Comparison of ENCODE assay signal across 8 cellular contexts in genomic region chr7:117041007-117041406, GRCh38.
DNase-seq lines count a peak whose midpoint lies in the region; ATAC-seq and TF ChIP-seq lines count a peak whose summit lies in the region.

No MANE protein-coding gene starts in this region.

- in situ Hi-C loops in GM23248 (cut with MboI) = no loop called here

- H3K36me3 ChIP-seq in GM23248 (ENCODE audit: low read depth) (no peaks in the 10 kb centered on the region), SJCRH30 (no peaks in the 10 kb centered on the region), prostate gland (no peaks in the 10 kb centered on the region)

- intact Hi-C loops in prostate gland (cut with DNase I) = no loop called here

- TF ChIP-seq POLR2A in prostate gland (IDR thresholded peaks at IDR 0.05) = no peak

- H3K27ac ChIP-seq in GM23248 = peak overlapping the region; percentile 29
- no peak overlapping the region for H3K27ac ChIP-seq in SJCRH30
- no peak overlapping the region for H3K27ac ChIP-seq in prostate gland

- no peak overlapping the region for H3K27ac Mint-ChIP-seq in activated naive CD8-positive, alpha-beta T cell treated with anti-CD3 and anti-CD28 coated beads, Interleukin-2, amount 50 U/mL, for 24 hours
- no peak overlapping the region for H3K27ac Mint-ChIP-seq in activated naive CD8-positive, alpha-beta T cell treated with anti-CD3 and anti-CD28 coated beads for 36 hours

- H3K4me3 Mint-ChIP-seq in activated naive CD8-positive, alpha-beta T cell treated with anti-CD3 and anti-CD28 coated beads, Interleukin-2, amount 50 U/mL, for 24 hours = no peak overlapping the region
- no peak overlapping the region for H3K4me3 Mint-ChIP-seq in activated naive CD8-positive, alpha-beta T cell treated with anti-CD3 and anti-CD28 coated beads for 36 hours

- peaks cover 34% of the 10 kb centered on the region for H3K79me2 ChIP-seq in GM23248 (ENCODE audit: insufficient read depth)

- H3K4me3 ChIP-seq in GM23248 (no peak overlapping the region), SJCRH30 (no peak overlapping the region), prostate gland (no peak overlapping the region)

- peak; percentile 46 for ATAC-seq in activated naive CD8-positive, alpha-beta T cell treated with anti-CD3 and anti-CD28 coated beads, Interleukin-2, amount 50 U/mL, for 24 hours
- ATAC-seq in HG03521 (IDR thresholded peaks at IDR 0.05; ENCODE audit: unreplicated experiment) = peak; percentile 77
- ATAC-seq in stimulated activated naive CD8-positive, alpha-beta T cell treated with anti-CD3 and anti-CD28 coated beads, Interleukin-15, Interleukin-2, amounts not matched to agents 100 U/mL and 50 U/mL, for 24 hours = peak; percentile 63

- no peaks in the 10 kb centered on the region for H4K20me1 ChIP-seq in GM23248 (ENCODE audit: insufficient read depth)

- no peak overlapping the region for H2AFZ ChIP-seq in GM23248

- DNase-seq in activated naive CD8-positive, alpha-beta T cell treated with anti-CD3 and anti-CD28 coated beads, Interleukin-2, amount 50 U/mL, for 24 hours = no peak
- no peak for DNase-seq in activated naive CD8-positive, alpha-beta T cell treated with anti-CD3 and anti-CD28 coated beads for 36 hours
- DNase-seq in GM23248 (peak; percentile 73), SJCRH30 (no peak), NCI-H2196 treated with DMSO at 0.1 percent for 48 hours (lab: John Stamatoyannopoulos, UW; ENCODE audit: unreplicated experiment) (no peak), prostate gland (ENCODE audit: low spot score) (no peak)
- no peak for DNase-seq in stimulated activated naive CD8-positive, alpha-beta T cell treated with anti-CD3 and anti-CD28 coated beads, Interleukin-15, Interleukin-2, amounts not matched to agents 100 U/mL and 50 U/mL, for 24 hours

- H3K4me2 ChIP-seq in GM23248 (ENCODE audit: unreplicated experiment) = no peak overlapping the region

- TF ChIP-seq CTCF in prostate gland (IDR thresholded peaks at IDR 0.05) = no peak

- H3K4me1 ChIP-seq in GM23248 (ENCODE audit: insufficient read depth) (peaks cover 32% of the 10 kb centered on the region), SJCRH30 (0 out of 2 replicates have a peak, but pooled peaks cover under 1% of the 10 kb centered on the region), prostate gland (replicated peaks) (no peaks in the 10 kb centered on the region)

- peaks cover 27% of the 10 kb centered on the region for H3F3A ChIP-seq in GM23248 (ENCODE audit: insufficient read depth)

- no peak overlapping the region for H3K9ac ChIP-seq in GM23248

- no peaks in the 10 kb centered on the region for H3K9me3 Mint-ChIP-seq in activated naive CD8-positive, alpha-beta T cell treated with anti-CD3 and anti-CD28 coated beads, Interleukin-2, amount 50 U/mL, for 24 hours
- no peaks in the 10 kb centered on the region for H3K9me3 Mint-ChIP-seq in activated naive CD8-positive, alpha-beta T cell treated with anti-CD3 and anti-CD28 coated beads for 36 hours

- no peaks in the 10 kb centered on the region for H3K9me3 ChIP-seq in GM23248 (ENCODE audit: low read depth)
- 0 out of 2 replicates have a peak, but pooled peaks cover 5% of the 10 kb centered on the region for H3K9me3 ChIP-seq in SJCRH30 (replicated peaks)
- no peaks in the 10 kb centered on the region for H3K9me3 ChIP-seq in prostate gland

- H3K9me2 ChIP-seq in GM23248 (ENCODE audit: insufficient read depth) = no peaks in the 10 kb centered on the region

- H3K4me1 Mint-ChIP-seq in activated naive CD8-positive, alpha-beta T cell treated with anti-CD3 and anti-CD28 coated beads, Interleukin-2, amount 50 U/mL, for 24 hours = peaks cover 17% of the 10 kb centered on the region
- H3K4me1 Mint-ChIP-seq in activated naive CD8-positive, alpha-beta T cell treated with anti-CD3 and anti-CD28 coated beads for 36 hours = peaks cover 11% of the 10 kb centered on the region

- H3K27me3 Mint-ChIP-seq in activated naive CD8-positive, alpha-beta T cell treated with anti-CD3 and anti-CD28 coated beads, Interleukin-2, amount 50 U/mL, for 24 hours = no peaks in the 10 kb centered on the region
- no peaks in the 10 kb centered on the region for H3K27me3 Mint-ChIP-seq in activated naive CD8-positive, alpha-beta T cell treated with anti-CD3 and anti-CD28 coated beads for 36 hours

- 58 to 66% methylated on average over 2 of the region's 2 CpGs for WGBS in GM23248 (ENCODE audit: low coverage in 1 of 2, low lambda C conversion rate in 2 of 2, missing lambda C conversion rate in 2 of 2), 2 experiments
- 94% methylated on average over 2 of the region's 2 CpGs for WGBS in prostate gland

- H3K27me3 ChIP-seq in GM23248 (replicated peaks; ENCODE audit: insufficient read depth) (no peaks in the 10 kb centered on the region), SJCRH30 (no peaks in the 10 kb centered on the region), prostate gland (replicated peaks; ENCODE audit: insufficient read depth) (no peaks in the 10 kb centered on the region)

- no peaks in the 10 kb centered on the region for H3K36me3 Mint-ChIP-seq in activated naive CD8-positive, alpha-beta T cell treated with anti-CD3 and anti-CD28 coated beads, Interleukin-2, amount 50 U/mL, for 24 hours (ENCODE audit: low read depth)
- peaks cover 3% of the 10 kb centered on the region for H3K36me3 Mint-ChIP-seq in activated naive CD8-positive, alpha-beta T cell treated with anti-CD3 and anti-CD28 coated beads for 36 hours
